In the genomic region with DNA sequence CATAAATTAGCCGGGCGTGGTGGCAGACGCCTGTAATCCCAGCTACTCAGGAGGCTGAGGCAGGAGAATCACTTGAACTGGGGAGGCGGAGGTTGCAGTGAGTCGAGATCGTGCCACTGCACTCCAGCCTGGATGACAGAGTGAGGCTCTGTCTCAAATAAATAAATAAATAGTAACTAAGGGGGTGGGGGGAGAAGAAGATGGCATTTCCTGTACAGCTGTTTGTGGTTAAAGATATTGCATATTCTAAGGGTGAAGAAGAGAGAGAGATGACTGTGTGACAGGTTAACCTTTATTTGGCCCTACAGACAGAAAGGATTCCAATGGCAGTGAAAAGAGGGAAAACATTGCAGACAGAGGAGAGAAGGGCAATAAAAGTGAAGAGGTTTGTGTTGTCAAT, we compare ENCODE assay signal across 10 cellular contexts. TPM values are rescaled to one million over a fixed set of nuclear protein-coding genes. Genes with fewer than 3 reads are reported as not detected.
DNase-seq lines count a peak whose midpoint lies in the region; ATAC-seq, FAIRE-seq and TF ChIP-seq lines count a peak whose summit lies in the region.
"Not testable (repeated sequence)": the region's sequence is repeated elsewhere in the genome, so short reads cannot be mapped to it uniquely, and the experiment has no call there.
"Had no signal": no experiment of that assay in that cellular context is flagged by ENCODE, and none has a peak within 500 bp of the region (broad histone marks: within the 10 kb centered on the region; RNA-seq: fewer than 3 reads in every experiment).

No MANE protein-coding gene starts in this region.

- CTCF ChIA-PET in GM12878 (lab: Yijun Ruan, JAX), result interaction anchor here (13.7 kb wide), 1 partner anchor 22 kb away, joined by 282 read pairs; no protein-coding TSS in a partner anchor

- not testable (repeated sequence) for H3K27ac ChIP-seq in GM12878 (ENCODE audit: control insufficient read depth, insufficient read depth)

- intact Hi-C loops in GM12878 (cut with micrococcal nuclease; ENCODE audit: unreplicated experiment), result loop anchor here (2.0 kb wide), 1 partner anchor 145 kb away; no protein-coding TSS in a partner anchor

- SMC1A ChIA-PET in GM12878 (lab: Charles Lee; ENCODE audit: uncharacterized antibody, unreplicated experiment), result interaction anchor here (0.6 to 1.0 kb wide), 2 partner anchors 9 to 28 kb away, joined by 4 to 5 read pairs; partner anchors contain the start of gene TASL

- TF ChIP-seq EP300 in GM12878 (IDR thresholded peaks at IDR 0.05; ENCODE audit: borderline replicate concordance in 1 of 2, control insufficient read depth in 1 of 2, low read depth in 2 of 2, low read length in 2 of 2), result not testable (repeated sequence)

- not testable (repeated sequence) for H4K20me1 ChIP-seq in GM12878 (ENCODE audit: control insufficient read depth, insufficient read depth)

- not testable (repeated sequence) for H2AFZ ChIP-seq in GM12878 (ENCODE audit: control insufficient read depth, low read depth, low read length)

- H3K27me3 ChIP-seq in GM12878 (replicated peaks in 1 of 2; ENCODE audit: control insufficient read depth in 2 of 2, insufficient read depth in 2 of 2, low read length in 1 of 2), result not testable (repeated sequence)

- H3K36me3 ChIP-seq in GM12878 (ENCODE audit: control insufficient read depth in 2 of 2, insufficient read depth in 2 of 2, low read length in 1 of 2), result peaks cover 5 to 10% of the 10 kb centered on the region in 2 experiments

- not testable (repeated sequence) for H3K9me3 Mint-ChIP-seq in memory B cell

- H3K27ac Mint-ChIP-seq in memory B cell, result peak overlapping the region; percentile 84

- POLR2A ChIA-PET in GM12878 (lab: Charles Lee), result interaction anchor here (0.7 to 2.3 kb wide), 2 partner anchors 10 to 118 kb away, joined by 3 to 12 read pairs; partner anchors contain the start of gene TASL

- peaks cover 20% of the 10 kb centered on the region for H3K4me1 Mint-ChIP-seq in memory B cell

- not testable (repeated sequence) for TF ChIP-seq POLR2A in GM12878 (IDR thresholded peaks at IDR 0.05; ENCODE audit: low read depth, low read length)

- H3K79me2 ChIP-seq in GM12878 (ENCODE audit: control insufficient read depth, insufficient read depth, low read length), result peaks cover 55% of the 10 kb centered on the region

- H3K4me1 ChIP-seq in GM12878 (ENCODE audit: control insufficient read depth, insufficient read depth, low read length), result peaks cover 10% of the 10 kb centered on the region; the same call in 1 of the 2 replicates

- WGBS in GM12878 (ENCODE audit: insufficient coverage, insufficient replicate concordance, low lambda C conversion rate, missing lambda C conversion rate), result 72% methylated on average over 6 of the region's 6 CpGs

- RAD21 ChIA-PET in GM12878 (lab: Charles Lee; ENCODE audit: unreplicated experiment), result interaction anchor here (7.3 kb wide), 1 partner anchor 23 kb away, joined by 163 read pairs; no protein-coding TSS in a partner anchor

- H3K4me3 Mint-ChIP-seq in memory B cell, result peak overlapping the region; percentile 21

- BruUV-seq in GM12878 (replicated peaks; lab: Mats Ljungman, UMichigan), result not testable (repeated sequence)

- not testable (repeated sequence) for H3K9ac ChIP-seq in GM12878 (ENCODE audit: control insufficient read depth, insufficient read depth, low read length)

- in situ Hi-C loops in GM12878 (cut with MboI), result not testable (repeated sequence)

- TF ChIP-seq CTCF in AG10803 (conservative IDR thresholded peaks at IDR 0.05; ENCODE audit: low read length); GM12878 (IDR thresholded peaks at IDR 0.05 in 2 of 3, conservative IDR thresholded peaks at IDR 0.05 in 1 of 3; ENCODE audit: control insufficient read depth in 2 of 3, extremely low read depth in 1 of 3, insufficient read depth in 1 of 3, low read depth in 3 of 3, low read length in 3 of 3): not testable (repeated sequence)

- FAIRE-seq in GM12878 (lab: Jason Lieb, UNC), result peak; percentile 62

- H3K36me3 Mint-ChIP-seq in memory B cell, result peaks cover 18% of the 10 kb centered on the region

- TF ChIP-seq RAD21 in GM12878 (IDR thresholded peaks at IDR 0.05; ENCODE audit: insufficient read depth, low read depth, low read length), result not testable (repeated sequence)

- H3K4me3 ChIP-seq in AG10803 (ENCODE audit: low read length); GM12878: not testable (repeated sequence)

- H3K9me3 ChIP-seq in GM12878 (replicated peaks; ENCODE audit: control insufficient read depth, insufficient read depth, low read length), result not testable (repeated sequence)

- DNase-seq in AG10803 (ENCODE audit: low read depth), result peak; percentile 72
- peak; percentile 45 for DNase-seq in NCI-H510A treated with DMSO at 0.1 percent for 48 hours (lab: John Stamatoyannopoulos, UW)
- not testable (repeated sequence) for DNase-seq in GM12878 (ENCODE audit: low read depth, low spot score); memory B cell (ENCODE audit: low spot score in 2 of 2)

- H3K27me3 Mint-ChIP-seq in memory B cell, result not testable (repeated sequence)

- peak overlapping the region; percentile 57; the same call in 1 of the 2 replicates for H3K4me2 ChIP-seq in GM12878 (ENCODE audit: control insufficient read depth, insufficient read depth)

- ATAC-seq in GM18511 (IDR thresholded peaks at IDR 0.05; ENCODE audit: unreplicated experiment) (peak; percentile 69), GM21390 (IDR thresholded peaks at IDR 0.05; ENCODE audit: unreplicated experiment) (peak; percentile 70), HG02840 (IDR thresholded peaks at IDR 0.05; ENCODE audit: low FRiP score, unreplicated experiment) (peak; percentile 40), HG03442 (IDR thresholded peaks at IDR 0.05; ENCODE audit: unreplicated experiment) (peak; percentile 82), GM12878 (peak; percentile 53), memory B cell (ENCODE audit: low read depth) (peak; percentile 89)

TF ChIP-seq in GM12878, 131 proteins besides CTCF, POLR2A, EP300 and RAD21 (continues in another document):
- TF ChIP-seq MLLT1 (IDR thresholded peaks at IDR 0.05) (peak; percentile 54; the same call in 1 of the 2 replicates), TCF3 (IDR thresholded peaks at IDR 0.05; ENCODE audit: borderline replicate concordance, insufficient read depth, low read depth, low read length) (peak; percentile 58; the same call in 1 of the 2 replicates), POU2F2 (IDR thresholded peaks at IDR 0.05; ENCODE audit: borderline replicate concordance, low read depth, low read length) (0 out of 3 replicates have a peak, but pooled peaks have one; percentile 21), MEF2A (IDR thresholded peaks at IDR 0.05; ENCODE audit: insufficient read depth, low read depth, low read length) (0 out of 2 replicates have a peak, but pooled peaks have one; percentile 16), RUNX3 (IDR thresholded peaks at IDR 0.05; ENCODE audit: low read length) (peak; percentile 85), TCF12 (IDR thresholded peaks at IDR 0.05; ENCODE audit: low read depth, low read length) (peak; percentile 79; the same call in 1 of the 2 replicates), IKZF2 (IDR thresholded peaks at IDR 0.05) (peak; percentile 30; a peak in 1 of 4 replicates), NFIC (IDR thresholded peaks at IDR 0.05; ENCODE audit: low read depth, low read length) (0 out of 2 replicates have a peak, but pooled peaks have one; percentile 35), MTA2 (IDR thresholded peaks at IDR 0.05; ENCODE audit: low read depth) (peak; percentile 39; the same call in 1 of the 2 replicates), CBFB (IDR thresholded peaks at IDR 0.05; ENCODE audit: low read depth) (0 out of 2 replicates have a peak, but pooled peaks have one; percentile 19)
- TF ChIP-seq, protein P1, sequence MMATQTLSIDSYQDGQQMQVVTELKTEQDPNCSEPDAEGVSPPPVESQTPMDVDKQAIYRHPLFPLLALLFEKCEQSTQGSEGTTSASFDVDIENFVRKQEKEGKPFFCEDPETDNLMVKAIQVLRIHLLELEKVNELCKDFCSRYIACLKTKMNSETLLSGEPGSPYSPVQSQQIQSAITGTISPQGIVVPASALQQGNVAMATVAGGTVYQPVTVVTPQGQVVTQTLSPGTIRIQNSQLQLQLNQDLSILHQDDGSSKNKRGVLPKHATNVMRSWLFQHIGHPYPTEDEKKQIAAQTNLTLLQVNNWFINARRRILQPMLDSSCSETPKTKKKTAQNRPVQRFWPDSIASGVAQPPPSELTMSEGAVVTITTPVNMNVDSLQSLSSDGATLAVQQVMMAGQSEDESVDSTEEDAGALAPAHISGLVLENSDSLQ (IDR thresholded peaks at IDR 0.05), result peak; percentile 59; the same call in 1 of the 2 replicates

RNA-seq across cellular contexts. Expression of gene TASL, which starts 9.5 kb away (rescaled TPM):
- 21.6 and 24.6 TPM in 2 replicates for total RNA-seq in GM12878 (2013; cell fraction: nucleolus; rRNA removed)
- 16.3 and 18.5 TPM in 2 replicates for total RNA-seq in GM12878 (2014; rRNA removed)
- 27.4 and 29.7 TPM in 2 replicates for total RNA-seq in GM12878 (2014; rRNA removed; fragmentation: Illumina TruSeq; extraction: Trizol)
- total RNA-seq in GM12878 (2021), result 11.8 and 12.4 TPM in 2 replicates
- 11.5 TPM for polyA plus RNA-seq in GM12878 (2011; ENCODE audit: low read depth)
- polyA plus RNA-seq in GM12878 (2011; rRNA removed), result 107 and 145 TPM in 2 replicates
- 51.3 and 59.1 TPM in 2 replicates for polyA plus RNA-seq in GM12878 (2011; cell fraction: cytosol; rRNA removed)
- polyA plus RNA-seq in GM12878 (2011; cell fraction: nucleus; rRNA removed), result 21.7 and 26.6 TPM in 2 replicates
- 9.9 and 13.4 TPM in 2 replicates for polyA plus RNA-seq in GM12878 (2012)
- 26.8 and 32.5 TPM in 2 replicates for polyA plus RNA-seq in GM12878 (2014; fragmentation: Illumina TruSeq; extraction: Trizol)
- polyA plus RNA-seq in GM12878 (2014; fragmentation: Nextera tagmentation; extraction: Ambion mirVana), result 10 to 100 TPM; 18.2 to 19.4 TPM
- 11.6 and 13.4 TPM in 2 replicates for polyA plus RNA-seq in GM12878 (2014; rRNA removed)
- 10 to 100 TPM; 18.3 to 18.4 TPM for polyA plus RNA-seq in GM12878 (2016; fragmentation: Nextera tagmentation; extraction: Ambion mirVana)
- polyA minus RNA-seq in GM12878 (2011; rRNA and poly(A)+ RNA removed), result 50.6 and 58.2 TPM in 2 replicates
- 18.8 and 22.4 TPM in 2 replicates for polyA minus RNA-seq in GM12878 (2011; cell fraction: cytosol; rRNA and poly(A)+ RNA removed)
- polyA minus RNA-seq in GM12878 (2011; cell fraction: nucleus; rRNA and poly(A)+ RNA removed), result 18.3 and 26.7 TPM in 2 replicates
- total RNA-seq: progenitor cell of endocrine pancreas had no signal
- polyA plus RNA-seq: AG04450 had no signal
